1 cellular context compared by ENCODE assay signal in genomic region chr3:184417619-184418327, GRCh38.
TF ChIP-seq lines count a peak whose summit lies in the region.

No MANE protein-coding gene starts in this region.

TF ChIP-seq in endothelial cell of umbilical vein, 7 proteins besides CTCF, POLR2A, EP300 and RAD21:
- TF ChIP-seq MAX (IDR thresholded peaks at IDR 0.05; ENCODE audit: insufficient read depth, insufficient read length) (peak; percentile 3), MYC (IDR thresholded peaks at IDR 0.05; ENCODE audit: low read depth, low read length) (peak; percentile 58), EZH2 (IDR thresholded peaks at IDR 0.05; ENCODE audit: borderline replicate concordance, low read depth, low read length, severe bottlenecking) (no peak)
